In genomic region chr10:91220194-91220953, GRCh38 we compare ENCODE assay signal across 1 cellular context.
A peak's percentile ranks its signal among the peaks of the same experiment; 100 is the strongest.
TF ChIP-seq lines count a peak whose summit lies in the region.

Gene PCGF5, plus strand, starts transcription at chr10:91220663. Its CDS starts 2,209 bp downstream, at chr10:91222872.

TF ChIP-seq in K562, 482 proteins besides CTCF, POLR2A, EP300 and RAD21 (continued from another document and continues in another):
- TF ChIP-seq ATF3 (IDR thresholded peaks at IDR 0.05) (peak; percentile 61; the same call in 1 of the 2 replicates), ATF3 (CRISPR knock-in tag; conservative IDR thresholded peaks at IDR 0.05) (no peak), ZNF75A (CRISPR knock-in tag; IDR thresholded peaks at IDR 0.05) (no peak), ZNF239 (CRISPR knock-in tag; IDR thresholded peaks at IDR 0.05) (no peak), ZNF146 (CRISPR knock-in tag; IDR thresholded peaks at IDR 0.05; ENCODE audit: unreplicated experiment) (no peak), ZNF324 (CRISPR knock-in tag; IDR thresholded peaks at IDR 0.05) (no peak), E2F5 (CRISPR knock-in tag; IDR thresholded peaks at IDR 0.05) (no peak), GABPB1 (CRISPR knock-in tag; IDR thresholded peaks at IDR 0.05) (peak; percentile 43; the same call in 1 of the 2 replicates), ZNF655 (CRISPR knock-in tag; IDR thresholded peaks at IDR 0.05) (no peak), ZNF277 (CRISPR knock-in tag; IDR thresholded peaks at IDR 0.05; ENCODE audit: borderline replicate concordance) (no peak), NELFE (IDR thresholded peaks at IDR 0.05; ENCODE audit: insufficient read depth, insufficient read length) (no peak), LCOR (CRISPR knock-in tag; IDR thresholded peaks at IDR 0.05) (peak; percentile 90), STAT5B (CRISPR knock-in tag; IDR thresholded peaks at IDR 0.05) (no peak), GTF3C2 (IDR thresholded peaks at IDR 0.05; ENCODE audit: borderline replicate concordance, extremely low read depth, insufficient read length) (no peak), ARID3A (IDR thresholded peaks at IDR 0.05; ENCODE audit: borderline replicate concordance, low read depth, low read length) (no peak), NR2F6 (CRISPR knock-in tag; IDR thresholded peaks at IDR 0.05) (no peak), PTBP1 (IDR thresholded peaks at IDR 0.05; ENCODE audit: low read depth, low read length) (no peak), IRF2 (CRISPR knock-in tag; IDR thresholded peaks at IDR 0.05) (peak; percentile 96), E2F1 (CRISPR knock-in tag; IDR thresholded peaks at IDR 0.05) (no peak), ZNF77 (CRISPR knock-in tag; IDR thresholded peaks at IDR 0.05) (no peak), ZC3H4 (CRISPR knock-in tag; IDR thresholded peaks at IDR 0.05; ENCODE audit: borderline replicate concordance) (no peak; the same call in 1 of the 2 replicates), CTBP1 (IDR thresholded peaks at IDR 0.05; ENCODE audit: borderline replicate concordance) (peak; percentile 98), ZNF740 (CRISPR knock-in tag; IDR thresholded peaks at IDR 0.05) (no peak), ZNF740 (tag; IDR thresholded peaks at IDR 0.05) (no peak), MECOM (CRISPR knock-in tag; IDR thresholded peaks at IDR 0.05) (peak; percentile 97), MED1 (CRISPR knock-in tag; IDR thresholded peaks at IDR 0.05; ENCODE audit: borderline replicate concordance) (no peak), FOXK2 (conservative IDR thresholded peaks at IDR 0.05 in 1 of 2, IDR thresholded peaks at IDR 0.05 in 1 of 2; ENCODE audit: low read depth in 2 of 2) (peak; percentile 96), ZZZ3 (IDR thresholded peaks at IDR 0.05) (no peak), BHLHE40 (IDR thresholded peaks at IDR 0.05; ENCODE audit: low read length) (peak; percentile 78), RBM17 (IDR thresholded peaks at IDR 0.05; ENCODE audit: borderline replicate concordance, low read depth, low read length) (no peak), KAT8 (IDR thresholded peaks at IDR 0.05; ENCODE audit: low read depth) (no peak), MAX (CRISPR knock-in tag; IDR thresholded peaks at IDR 0.05) (no peak), RBFOX2 (IDR thresholded peaks at IDR 0.05; ENCODE audit: low read depth, low read length) (peak; percentile 81), HDAC8 (tag; IDR thresholded peaks at IDR 0.05) (no peak), MITF (IDR thresholded peaks at IDR 0.05) (no peak), PHB (CRISPR knock-in tag; IDR thresholded peaks at IDR 0.05) (no peak), TCFL5 (CRISPR knock-in tag; conservative IDR thresholded peaks at IDR 0.05) (no peak), KDM2B (CRISPR knock-in tag; IDR thresholded peaks at IDR 0.05) (no peak), EHMT2 (IDR thresholded peaks at IDR 0.05) (no peak), ATF2 (CRISPR knock-in tag; IDR thresholded peaks at IDR 0.05) (no peak), RNF2 (IDR thresholded peaks at IDR 0.05) (no peak)
